In the genomic region with DNA sequence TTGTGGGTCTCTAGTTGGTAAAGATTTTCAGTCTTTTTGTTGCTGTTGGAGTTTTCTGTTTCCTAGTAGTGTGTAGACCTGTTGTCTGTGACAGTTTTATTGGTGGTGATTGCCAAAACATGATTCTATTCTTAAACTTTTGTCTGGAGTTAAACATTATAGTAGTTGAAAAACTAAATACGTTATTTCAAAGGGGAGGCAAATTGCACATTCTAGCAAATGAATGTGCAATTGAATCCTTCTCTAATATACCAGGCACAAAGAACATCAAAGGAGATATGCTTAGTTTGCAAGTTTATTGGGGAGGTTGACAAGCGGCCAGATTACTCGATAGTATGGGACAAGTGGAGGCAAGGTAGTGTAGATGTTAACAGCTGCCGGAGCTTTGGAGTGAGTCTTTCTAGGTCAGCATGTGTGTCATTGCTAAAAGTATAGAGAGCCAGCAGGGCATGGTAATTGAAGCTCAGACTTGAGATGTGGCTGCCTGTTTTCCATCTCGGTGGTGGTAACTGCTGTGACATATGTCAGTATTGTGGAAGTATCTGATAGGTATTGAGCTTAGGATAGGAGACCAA, we compare ENCODE assay signal across 11 cellular contexts. TPM values are rescaled to one million over a fixed set of nuclear protein-coding genes. Genes with fewer than 3 reads are reported as not detected.
A peak's percentile ranks its signal among the peaks of the same experiment; 100 is the strongest.
DNase-seq lines count a peak whose midpoint lies in the region; ATAC-seq and TF ChIP-seq lines count a peak whose summit lies in the region.
"Had no signal": no experiment of that assay in that cellular context is flagged by ENCODE, and none has a peak within 500 bp of the region (broad histone marks: within the 10 kb centered on the region; RNA-seq: fewer than 3 reads in every experiment).

No MANE protein-coding gene starts in this region.

- DNase-seq in OCI-LY7 (ENCODE audit: low spot score), result no peak
- no peak for DNase-seq in effector memory CD8-positive, alpha-beta T cell
- DNase-seq in natural killer cell, result no peak
- no peak for DNase-seq in NCI-H510A (lab: John Stamatoyannopoulos, UW)
- DNase-seq in HuH-7 (ENCODE audit: low spot score), result no peak
- no peak for DNase-seq in activated CD4-positive, CD25-positive, alpha-beta regulatory T cell treated with anti-CD3 and anti-CD28 coated beads, Interleukin-2, amount 50 U/mL, for 72 hours
- no peak for DNase-seq in NCI-H82 treated with DMSO at 0.1 percent for 48 hours (lab: John Stamatoyannopoulos, UW; ENCODE audit: unreplicated experiment)
- DNase-seq: cerebellar nuclear complex, COR-L47, left cardiac atrium had no signal

- no TSS peak for BruUV-seq in OCI-LY7 (replicated peaks; lab: Mats Ljungman, UMichigan)

- H3K4me3 Mint-ChIP-seq in effector memory CD8-positive, alpha-beta T cell, result peak overlapping the region in 1 of 2 donors; percentile 20
- no peak overlapping the region for H3K4me3 Mint-ChIP-seq in natural killer cell

- H2AFZ ChIP-seq in OCI-LY7 (ENCODE audit: low read length), result no peak overlapping the region

- H3K4me2 ChIP-seq in OCI-LY7 (ENCODE audit: low read length), result peak overlapping the region; percentile 69; the same call in 1 of the 2 replicates

- no peaks in the 10 kb centered on the region for H3K9me2 ChIP-seq in OCI-LY7 (ENCODE audit: insufficient read depth, low read length)

- no peak overlapping the region for H3K4me3 ChIP-seq in OCI-LY7 (ENCODE audit: low read depth, low read length, poor library complexity, severe bottlenecking)

- no peaks in the 10 kb centered on the region for H3K9me3 Mint-ChIP-seq in effector memory CD8-positive, alpha-beta T cell
- H3K9me3 Mint-ChIP-seq in natural killer cell, result no peaks in the 10 kb centered on the region

- no peak for TF ChIP-seq CTCF in 22Rv1 (IDR thresholded peaks at IDR 0.05)
- no peak for TF ChIP-seq CTCF in OCI-LY7 (conservative IDR thresholded peaks at IDR 0.05; ENCODE audit: low read length)
- no peak for TF ChIP-seq CTCF in natural killer cell (IDR thresholded peaks at IDR 0.05)

- H3K4me1 ChIP-seq in OCI-LY7 (ENCODE audit: insufficient read depth, low read length, poor library complexity, severe bottlenecking), result peaks cover 52% of the 10 kb centered on the region

- H4K20me1 ChIP-seq in OCI-LY7 (ENCODE audit: insufficient read depth, low read length), result peaks cover 11% of the 10 kb centered on the region; the same call in 1 of the 2 replicates

- H3K4me1 Mint-ChIP-seq in effector memory CD8-positive, alpha-beta T cell (ENCODE audit: low read depth in 2 of 2), result peaks cover 57 to 73% of the 10 kb centered on the region in 2 donors
- H3K4me1 Mint-ChIP-seq in natural killer cell, result peaks cover 72 to 75% of the 10 kb centered on the region in 2 donors

- H3K36me3 ChIP-seq in OCI-LY7 (ENCODE audit: insufficient read depth, low read length), result peaks cover 93% of the 10 kb centered on the region

- H3K27me3 Mint-ChIP-seq in effector memory CD8-positive, alpha-beta T cell, result no peaks in the 10 kb centered on the region
- no peaks in the 10 kb centered on the region for H3K27me3 Mint-ChIP-seq in natural killer cell (ENCODE audit: low read depth in 2 of 2)

- peak overlapping the region; percentile 16; the same call in 1 of the 2 replicates for H3K27ac ChIP-seq in 22Rv1
- no peak overlapping the region for H3K27ac ChIP-seq in OCI-LY7 (ENCODE audit: low read depth, low read length, poor library complexity, severe bottlenecking)

- H3K9me3 ChIP-seq in OCI-LY7 (ENCODE audit: low read length), result no peaks in the 10 kb centered on the region

- ATAC-seq in effector memory CD8-positive, alpha-beta T cell (replicated peaks), result no peak
- ATAC-seq in natural killer cell, result no peak

- intact Hi-C loops in OCI-LY7 (cut with micrococcal nuclease; ENCODE audit: unreplicated experiment), result no loop called here
- intact Hi-C loops in natural killer cell (cut with micrococcal nuclease), result no loop called here

- POLR2A ChIA-PET in OCI-LY7 (lab: Charles Lee), result interaction anchor here (0.9 to 3.4 kb wide), 9 partner anchors 12 to 125 kb away, joined by 3 to 22 read pairs (median 5); no protein-coding TSS in a partner anchor

- CTCF ChIA-PET in OCI-LY7 (lab: Charles Lee; ENCODE audit: unreplicated experiment), result interaction anchor here (1.2 kb wide), 1 partner anchor 112 kb away, joined by 6 read pairs; no protein-coding TSS in a partner anchor

- peaks cover 100% of the 10 kb centered on the region for H3K79me2 ChIP-seq in OCI-LY7 (ENCODE audit: insufficient read depth, low read depth, low read length)

- peaks cover 71% of the 10 kb centered on the region for H3K36me3 Mint-ChIP-seq in effector memory CD8-positive, alpha-beta T cell (ENCODE audit: insufficient read depth)
- no peaks in the 10 kb centered on the region for H3K36me3 Mint-ChIP-seq in natural killer cell

- peak overlapping the region; percentile 88 for H3K27ac Mint-ChIP-seq in effector memory CD8-positive, alpha-beta T cell
- H3K27ac Mint-ChIP-seq in natural killer cell, result peak overlapping the region; percentile 80

RNA-seq across cellular contexts. Expression of a gene that starts 20.6 kb away (rescaled TPM):
- 133 and 169 TPM in 2 replicates for total RNA-seq in OCI-LY7 (2014; rRNA removed; shearing (Covaris generic))
- 213 and 259 TPM in 2 replicates for total RNA-seq in OCI-LY7 (2022)
- total RNA-seq in natural killer cell, result 100 to 1,000 TPM; 418 to 449 (median 441) TPM
